12 cellular contexts compared by ENCODE assay signal in genomic region chr2:231125272-231125671, GRCh38. TPM values are rescaled to one million over a fixed set of nuclear protein-coding genes. Genes with fewer than 3 reads are reported as not detected.
DNase-seq lines count a peak whose midpoint lies in the region; ATAC-seq, FAIRE-seq and TF ChIP-seq lines count a peak whose summit lies in the region.
"Had no signal": no experiment of that assay in that cellular context is flagged by ENCODE, and none has a peak within 500 bp of the region (broad histone marks: within the 10 kb centered on the region; RNA-seq: fewer than 3 reads in every experiment).

No MANE protein-coding gene starts in this region.

- no peak overlapping the region for H4K91ac ChIP-seq in IMR-90 (ENCODE audit: insufficient read depth, low read depth, low read length)

- no peak overlapping the region for H4K5ac ChIP-seq in IMR-90 (ENCODE audit: low read depth, low read length)

- no peak for TF ChIP-seq POLR2A in A549 (IDR thresholded peaks at IDR 0.05; ENCODE audit: low read length)
- no peak for TF ChIP-seq POLR2A in IMR-90 (IDR thresholded peaks at IDR 0.05; ENCODE audit: low read depth, low read length)
- no peak for TF ChIP-seq POLR2A in GM12878 (IDR thresholded peaks at IDR 0.05; ENCODE audit: low read depth, low read length)

- H3K9me3 Mint-ChIP-seq in mesothelial cell of epicardium: no peaks in the 10 kb centered on the region

- no peak overlapping the region for H2BK5ac ChIP-seq in IMR-90 (ENCODE audit: low read depth, low read length, poor library complexity, severe bottlenecking)

- in situ Hi-C loops in IMR-90 (cut with MboI; ENCODE audit: low sequenced_read_pairs) (no loop called here), GM12878 (cut with MboI) (no loop called here)

- intact Hi-C loops in IMR-90 (cut with micrococcal nuclease): no loop called here
- intact Hi-C loops in GM12878 (cut with micrococcal nuclease; ENCODE audit: unreplicated experiment): no loop called here

- H3K27me3 Mint-ChIP-seq in mesothelial cell of epicardium (ENCODE audit: low read depth): no peaks in the 10 kb centered on the region

- TF ChIP-seq EP300 in A549 (IDR thresholded peaks at IDR 0.05) (no peak), GM12878 (IDR thresholded peaks at IDR 0.05; ENCODE audit: borderline replicate concordance in 1 of 2, control insufficient read depth in 1 of 2, low read depth in 2 of 2, low read length in 2 of 2) (no peak)

- H2AFZ ChIP-seq in IMR-90 (replicated peaks; ENCODE audit: low read length, poor library complexity): no peak overlapping the region
- H2AFZ ChIP-seq in GM12878 (ENCODE audit: control insufficient read depth, low read depth, low read length): no peak overlapping the region; the same call in 1 of the 2 replicates
- H2AFZ ChIP-seq: GM23248 had no signal

- SMC1A ChIA-PET in GM12878 (lab: Charles Lee; ENCODE audit: uncharacterized antibody, unreplicated experiment): interaction anchor here (0.8 to 2.0 kb wide), 7 partner anchors 9 to 102 kb away, joined by 3 to 8 read pairs (median 4); no protein-coding TSS in a partner anchor

- no peak overlapping the region for H2BK120ac ChIP-seq in IMR-90 (ENCODE audit: low read depth, low read length)

- FAIRE-seq in A549 (lab: Jason Lieb, UNC) (no peak), GM12878 (lab: Jason Lieb, UNC) (no peak), small intestine (lab: Jason Lieb, UNC) (no peak)

- peak overlapping the region; percentile 70; the same call in 1 of the 2 replicates for H3K23ac ChIP-seq in IMR-90 (ENCODE audit: low read depth, low read length)

- H3K9me3 ChIP-seq in A549 (no peaks in the 10 kb centered on the region), IMR-90 (ENCODE audit: control insufficient read depth, insufficient read depth, low read length) (no peaks in the 10 kb centered on the region), GM12878 (replicated peaks; ENCODE audit: control insufficient read depth, insufficient read depth, low read length) (no peaks in the 10 kb centered on the region), small intestine (ENCODE audit: control insufficient read depth, low read depth) (no peaks in the 10 kb centered on the region)

- CTCF ChIA-PET in A549 (lab: Yijun Ruan, JAX) (interaction anchor here (0.7 to 2.2 kb wide), 5 partner anchors 21 to 73 kb away, joined by 3 to 7 read pairs (median 5); no protein-coding TSS in a partner anchor), IMR-90 (lab: Yijun Ruan, JAX) (interaction anchor here (0.9 to 2.3 kb wide), 3 partner anchors 10 to 326 kb away, joined by 4 to 7 read pairs (median 5); no protein-coding TSS in a partner anchor), GM12878 (lab: Yijun Ruan, JAX) (interaction anchor here (0.6 to 1.3 kb wide), 6 partner anchors 9 to 301 kb away, joined by 3 to 6 read pairs (median 3); no protein-coding TSS in a partner anchor)

- TF ChIP-seq RAD21 in A549 (conservative IDR thresholded peaks at IDR 0.05 in 1 of 2, IDR thresholded peaks at IDR 0.05 in 1 of 2) (no peak), IMR-90 (IDR thresholded peaks at IDR 0.05; ENCODE audit: low read length) (no peak), GM12878 (IDR thresholded peaks at IDR 0.05; ENCODE audit: insufficient read depth, low read depth, low read length) (no peak)

- no peak overlapping the region for H2AK9ac ChIP-seq in IMR-90 (replicated peaks; ENCODE audit: low read depth, low read length, poor library complexity)

- 72% methylated on average over 2 of the region's 2 CpGs for WGBS in A549 (ENCODE audit: missing lambda C conversion rate)
- no CpG with 5 or more reads among the region's 2 CpGs for WGBS in IMR-90 (ENCODE audit: extremely low coverage in 2 of 2, insufficient read length in 1 of 2), 2 experiments
- WGBS in GM12878 (ENCODE audit: insufficient coverage, insufficient replicate concordance, low lambda C conversion rate, missing lambda C conversion rate): 63% methylated on average over 2 of the region's 2 CpGs
- WGBS in small intestine, 3 donors: 67 to 76% (median 75%) methylated on average over 2 of the region's 2 CpGs

- peaks cover 11 to 38% of the 10 kb centered on the region in 2 experiments; a peak in 3 of 4 replicates for H3K79me1 ChIP-seq in IMR-90 (ENCODE audit: low read depth in 1 of 2, low read length in 2 of 2)

- no peak overlapping the region; the same call in 1 of the 2 replicates for H3K18ac ChIP-seq in IMR-90 (ENCODE audit: low read depth, low read length)

- POLR2A ChIA-PET in A549 (lab: Yijun Ruan, JAX): no interaction called here
- POLR2A ChIA-PET in IMR-90 (lab: Charles Lee; ENCODE audit: unreplicated experiment): no interaction called here
- POLR2A ChIA-PET in GM12878 (lab: Charles Lee): interaction anchor here (0.5 to 0.7 kb wide), 3 partner anchors 9 to 837 kb away, joined by 3 to 5 read pairs (median 4); no protein-coding TSS in a partner anchor

- 0 out of 2 replicates have a peak overlapping the region, but pooled peaks have one; percentile 17 for H3K4ac ChIP-seq in IMR-90 (ENCODE audit: low read depth, low read length)

- H2AK5ac ChIP-seq in IMR-90 (ENCODE audit: low read depth, low read length): no peak overlapping the region

- no peak overlapping the region for H2BK15ac ChIP-seq in IMR-90 (ENCODE audit: low read depth, low read length)

- H3K4me1 ChIP-seq in A549 (peaks cover 95% of the 10 kb centered on the region), IMR-90 (ENCODE audit: control insufficient read depth, insufficient read depth, low read length) (peaks cover 9% of the 10 kb centered on the region), GM12878 (ENCODE audit: control insufficient read depth, insufficient read depth, low read length) (peaks cover 11% of the 10 kb centered on the region), small intestine (ENCODE audit: control insufficient read depth in 2 of 2, insufficient read depth in 1 of 2, low read depth in 1 of 2, low read length in 1 of 2) (peaks cover 0 to 3% of the 10 kb centered on the region in 2 donors)

- no peak overlapping the region for H3K14ac ChIP-seq in IMR-90 (replicated peaks; ENCODE audit: low read depth, low read length)

- H4K8ac ChIP-seq in IMR-90 (ENCODE audit: low read depth in 2 of 2, low read length in 2 of 2): no peak overlapping the region

- peaks cover 61% of the 10 kb centered on the region for H3K4me1 Mint-ChIP-seq in mesothelial cell of epicardium

- H3K9me1 ChIP-seq in IMR-90 (ENCODE audit: insufficient read depth, low read length): peaks cover under 1% of the 10 kb centered on the region; the same call in 1 of the 2 replicates

- H3K27ac ChIP-seq in A549: no peak overlapping the region
- no peak overlapping the region; the same call in 1 of the 2 replicates for H3K27ac ChIP-seq in IMR-90 (ENCODE audit: insufficient read depth, low read length)
- H3K27ac ChIP-seq in GM12878 (ENCODE audit: control insufficient read depth, insufficient read depth): no peak overlapping the region; the same call in 1 of the 2 replicates
- no peak overlapping the region for H3K27ac ChIP-seq in small intestine (ENCODE audit: low read depth in 1 of 2, low read length in 1 of 2)
- H3K27ac ChIP-seq: GM23248 had no signal

- peak overlapping the region; percentile 84 for H3K27ac Mint-ChIP-seq in mesothelial cell of epicardium

- no peaks in the 10 kb centered on the region; the same call in 1 of the 2 replicates for H3K79me2 ChIP-seq in GM12878 (ENCODE audit: control insufficient read depth, insufficient read depth, low read length)

- TF ChIP-seq CTCF in A549 (IDR thresholded peaks at IDR 0.05) (no peak), IMR-90 (conservative IDR thresholded peaks at IDR 0.05; ENCODE audit: low read depth, low read length) (no peak), GM12878 (IDR thresholded peaks at IDR 0.05 in 2 of 3, conservative IDR thresholded peaks at IDR 0.05 in 1 of 3; ENCODE audit: control insufficient read depth in 2 of 3, extremely low read depth in 1 of 3, insufficient read depth in 1 of 3, low read depth in 3 of 3, low read length in 3 of 3) (no peak), mesothelial cell of epicardium (IDR thresholded peaks at IDR 0.05; ENCODE audit: unreplicated experiment) (no peak)

- H3K36me3 Mint-ChIP-seq in mesothelial cell of epicardium: no peaks in the 10 kb centered on the region

- H4K20me1 ChIP-seq in IMR-90 (ENCODE audit: insufficient read depth, low read length) (no peaks in the 10 kb centered on the region), GM12878 (ENCODE audit: control insufficient read depth, insufficient read depth) (no peaks in the 10 kb centered on the region)

- H3K9ac ChIP-seq in IMR-90 (ENCODE audit: low read depth, low read length) (no peak overlapping the region), GM12878 (ENCODE audit: control insufficient read depth, insufficient read depth, low read length) (no peak overlapping the region)
- H3K9ac ChIP-seq: GM23248 had no signal

- DNase-seq in A549 (ENCODE audit: low read depth in 1 of 2, low spot score in 1 of 2) (no peak), IMR-90 (no peak), GM12878 (ENCODE audit: low read depth, low spot score) (no peak), mesothelial cell of epicardium (ENCODE audit: low spot score in 2 of 2, unreplicated experiment in 2 of 2) (no peak), NCI-H1417 treated with DMSO at 0.1 percent for 48 hours (lab: John Stamatoyannopoulos, UW) (no peak), NCI-H226 (no peak), small intestine (no peak)
- DNase-seq: Calu3, GM23248, NCI-H1694 treated with DMSO at 0.1 percent for 48 hours had no signal

- no peak overlapping the region for H3K56ac ChIP-seq in IMR-90 (ENCODE audit: extremely low read depth, insufficient read depth, low read length)

- H3K4me2 ChIP-seq in A549 (peak overlapping the region; percentile 46), IMR-90 (ENCODE audit: low read depth, low read length) (no peak overlapping the region; the same call in 1 of the 2 replicates), GM12878 (ENCODE audit: control insufficient read depth, insufficient read depth) (no peak overlapping the region)

- H3K4me3 ChIP-seq in A549 (no peak overlapping the region), IMR-90 (ENCODE audit: insufficient read depth, low read depth, low read length) (no peak overlapping the region), GM12878 (no peak overlapping the region), small intestine (ENCODE audit: low read depth in 1 of 2, low read length in 2 of 2) (no peak overlapping the region)
- H3K4me3 ChIP-seq: GM23248 had no signal

- H3K36me3 ChIP-seq in IMR-90 (ENCODE audit: control insufficient read depth, insufficient read depth, low read length) (no peaks in the 10 kb centered on the region), GM12878 (ENCODE audit: control insufficient read depth in 2 of 2, insufficient read depth in 2 of 2, low read length in 1 of 2) (no peaks in the 10 kb centered on the region; a peak in 1 of 4 replicates), small intestine (ENCODE audit: control insufficient read depth in 2 of 2, insufficient read depth in 2 of 2, low read length in 2 of 2) (no peaks in the 10 kb centered on the region)

- H3K27me3 ChIP-seq in IMR-90 (ENCODE audit: control insufficient read depth, insufficient read depth, low read length): no peaks in the 10 kb centered on the region
- no peaks in the 10 kb centered on the region for H3K27me3 ChIP-seq in GM12878 (replicated peaks in 1 of 2; ENCODE audit: control insufficient read depth in 2 of 2, insufficient read depth in 2 of 2, low read length in 1 of 2)
- H3K27me3 ChIP-seq in small intestine (ENCODE audit: control insufficient read depth in 2 of 2, insufficient read depth in 2 of 2, low read length in 2 of 2): no peaks in the 10 kb centered on the region

- BruUV-seq in IMR-90 (replicated peaks; lab: Mats Ljungman, UMichigan) (no TSS peak), GM12878 (replicated peaks; lab: Mats Ljungman, UMichigan) (no TSS peak)

- dilution Hi-C loops in IMR-90 (cut with HindIII; ENCODE audit: low sequenced_read_pairs, unreplicated experiment): no loop called here

- no peak for ATAC-seq in A549
- ATAC-seq in IMR-90 (ENCODE audit: low read depth): no peak
- no peak for ATAC-seq in GM12878
- no peak for ATAC-seq in HG03469 (IDR thresholded peaks at IDR 0.05; ENCODE audit: unreplicated experiment)

- no peak overlapping the region for H2BK20ac ChIP-seq in IMR-90 (ENCODE audit: low read depth, low read length)

- H3K4me3 Mint-ChIP-seq in mesothelial cell of epicardium: peak overlapping the region; percentile 51

- RAD21 ChIA-PET in GM12878 (lab: Charles Lee; ENCODE audit: unreplicated experiment): interaction anchor here (1.1 to 1.6 kb wide), 3 partner anchors 21 to 102 kb away, joined by 5 read pairs; no protein-coding TSS in a partner anchor

RNA-seq across cellular contexts. Expression of gene HTR2B, which starts 0.4 kb away (rescaled TPM):
- 1.4 and 1.5 TPM in 2 replicates for polyA plus RNA-seq in A549 (2011; rRNA removed)
- polyA plus RNA-seq in A549 (2012; cell fraction: cytosol; rRNA removed): 0.36 and 0.40 TPM in 2 replicates
- polyA plus RNA-seq in A549 (2012; cell fraction: nucleus; rRNA removed): 0.22 and 0.37 TPM in 2 replicates
- 0.21 to 0.30 TPM (median 0.22 TPM) in 3 replicates for polyA plus RNA-seq in A549 (2017; fragmentation: RNase III; extraction: RNeasy Plus Mini Kit Qiagen cat#74134 plus additional on column Dnase treatment)
- 0.63 and 0.74 TPM in 2 replicates for polyA minus RNA-seq in A549 (2011; rRNA and poly(A)+ RNA removed)
- 0.56 and 0.72 TPM in 2 replicates for total RNA-seq in IMR-90 (2012; rRNA removed)
- polyA plus RNA-seq in IMR-90 (2012; rRNA removed): 0.23 and 0.26 TPM in 2 replicates
- polyA plus RNA-seq in IMR-90 (2012; cell fraction: cytosol; rRNA removed): 0.02 and 0.11 TPM in 2 replicates
- 0.16 TPM in 1 of 2 replicates, not detected in the other for polyA plus RNA-seq in IMR-90 (2012; cell fraction: nucleus; rRNA removed; ENCODE audit: low replicate concordance)
- not detected in 2 replicates for total RNA-seq in GM12878 (2013; cell fraction: nucleolus; rRNA removed)
- 0.05 and 0.06 TPM in 2 replicates for total RNA-seq in GM12878 (2014; rRNA removed)
- 0.13 and 0.23 TPM in 2 replicates for total RNA-seq in GM12878 (2014; rRNA removed; fragmentation: Illumina TruSeq; extraction: Trizol)
- 0.13 and 0.19 TPM in 2 replicates for total RNA-seq in GM12878 (2021)
- not detected for polyA plus RNA-seq in GM12878 (2011; ENCODE audit: low read depth)
- polyA plus RNA-seq in GM12878 (2011; rRNA removed): 0.03 TPM in 1 of 2 replicates, not detected in the other
- 0.03 TPM in 1 of 2 replicates, not detected in the other for polyA plus RNA-seq in GM12878 (2011; cell fraction: cytosol; rRNA removed)
- polyA plus RNA-seq in GM12878 (2011; cell fraction: nucleus; rRNA removed): 0.04 TPM in 1 of 2 replicates, not detected in the other
- polyA plus RNA-seq in GM12878 (2012): 0.18 and 0.31 TPM in 2 replicates
- polyA plus RNA-seq in GM12878 (2014; fragmentation: Illumina TruSeq; extraction: Trizol): 0.14 and 0.16 TPM in 2 replicates
- polyA plus RNA-seq in GM12878 (2014; fragmentation: Nextera tagmentation; extraction: Ambion mirVana): under 1 TPM; 0.20 to 0.35 TPM
- polyA plus RNA-seq in GM12878 (2014; rRNA removed): 0.10 and 0.15 TPM in 2 replicates
- polyA plus RNA-seq in GM12878 (2016; fragmentation: Nextera tagmentation; extraction: Ambion mirVana): 1 to 10 TPM in 1 of 2 experiments, under 1 TPM in 1; 0.91 to 1.2 TPM
- polyA minus RNA-seq in GM12878 (2011; rRNA and poly(A)+ RNA removed): not detected in 2 replicates
- not detected in 2 replicates for polyA minus RNA-seq in GM12878 (2011; cell fraction: cytosol; rRNA and poly(A)+ RNA removed)
- not detected in 2 replicates for polyA minus RNA-seq in GM12878 (2011; cell fraction: nucleus; rRNA and poly(A)+ RNA removed)
- 2.6 to 3.7 TPM (median 3.4 TPM) in 3 replicates for total RNA-seq in mesothelial cell of epicardium
- polyA plus RNA-seq in small intestine: under 1 TPM in 1 of 3 donors, not detected in 2; 0.98 TPM
- total RNA-seq: Calu3, GM23248, NCI-H460 had no signal

Comparison
In these comparisons a context has a peak if more than half of its experiments do, and no peak if none do; other contexts are left out.
1. Of the 24 proteins assayed by ChIP-seq in both GM12878 and A549: peak only in GM12878: JUNB; only in A549: none; in both: none; in neither: 23.